In genomic region chr6:65126667-65127066, GRCh38 we compare ENCODE assay signal across 24 cellular contexts.
"Had no signal": no experiment of that assay in that cellular context is flagged by ENCODE, and none has a peak within 500 bp of the region (broad histone marks: within the 10 kb centered on the region; RNA-seq: fewer than 3 reads in every experiment).

No MANE protein-coding gene starts in this region.

- H3K4me3 ChIP-seq: ascending aorta, breast epithelium, coronary artery, gastrocnemius medialis, lung, psoas muscle, thyroid gland had no signal

- H3K4me3 Mint-ChIP-seq: neural crest cell had no signal

- H3K27ac ChIP-seq: ascending aorta, breast epithelium, coronary artery, gastrocnemius medialis, psoas muscle, thyroid gland had no signal

- H3K27me3 ChIP-seq: ascending aorta, breast epithelium, gastrocnemius medialis, thyroid gland had no signal

- DNase-seq: activated CD4-positive, alpha-beta T cell treated with anti-CD3 and anti-CD28 coated beads, Interleukin-2, amount 50 U/mL, for 1 hour; activated CD4-positive, CD25-positive, alpha-beta regulatory T cell treated with anti-CD3 and anti-CD28 coated beads, Interleukin-2, amount 50 U/mL, for 72 hours; activated CD8-positive, alpha-beta memory T cell treated with anti-CD3 and anti-CD28 coated beads for 24 hours; activated CD8-positive, alpha-beta memory T cell treated with anti-CD3 and anti-CD28 coated beads, Interleukin-2, amount 50 U/mL, for 48 hours; activated effector memory CD4-positive, alpha-beta T cell treated with anti-CD3 and anti-CD28 coated beads, Interleukin-2, amount 50 U/mL, for 16 hours; activated naive CD4-positive, alpha-beta T cell treated with anti-CD3 and anti-CD28 coated beads, Interleukin-2, amount 50 U/mL, for 16 hours; activated T-cell treated with anti-CD3 and anti-CD28 coated beads, Interleukin-2, amount 50 U/mL, for 48 hours; erythroblast; gastrocnemius medialis; head of caudate nucleus; kidney; midbrain; psoas muscle; right cardiac atrium; stimulated activated CD4-positive, alpha-beta T cell treated with anti-CD3 and anti-CD28 coated beads, Interleukin-2, amount 100 ng/mL, for 24 hours; stimulated activated naive CD4-positive, alpha-beta T cell treated with Interleukin-2 at 50 U/mL for 16 hours; thyroid gland had no signal

- ATAC-seq: gastrocnemius medialis, left lobe of liver, psoas muscle, right cardiac atrium had no signal

- H3K36me3 ChIP-seq: ascending aorta, breast epithelium, gastrocnemius medialis, thyroid gland had no signal

- FAIRE-seq: endometrium, kidney had no signal

- H3K9me3 ChIP-seq: ascending aorta, breast epithelium, gastrocnemius medialis, thyroid gland had no signal

- H3K4me1 ChIP-seq: ascending aorta, breast epithelium, gastrocnemius medialis, psoas muscle, thyroid gland had no signal
